Comparison of ENCODE assay signal across 16 cellular contexts in genomic region chr5:1765141-1765879, GRCh38. TPM values are rescaled to one million over a fixed set of nuclear protein-coding genes. Genes with fewer than 3 reads are reported as not detected.
DNase-seq lines count a peak whose midpoint lies in the region; ATAC-seq lines count a peak whose summit lies in the region.
"Had no signal": no experiment of that assay in that cellular context is flagged by ENCODE, and none has a peak within 500 bp of the region (broad histone marks: within the 10 kb centered on the region; RNA-seq: fewer than 3 reads in every experiment).

No MANE protein-coding gene starts in this region.

- no peaks in the 10 kb centered on the region for H3K9me3 ChIP-seq in aorta (ENCODE audit: control insufficient read depth, low read length)
- H3K9me3 ChIP-seq: A549, esophagus squamous epithelium had no signal

- H3K4me1 ChIP-seq in aorta (ENCODE audit: control insufficient read depth in 1 of 2, insufficient read depth in 2 of 2, low read length in 2 of 2) = no peaks in the 10 kb centered on the region
- H3K4me1 ChIP-seq: A549, esophagus squamous epithelium had no signal

- H3K27ac Mint-ChIP-seq in activated naive CD8-positive, alpha-beta T cell treated with anti-CD3 and anti-CD28 coated beads, Interleukin-2, amount 10 ng/mL, durations not matched to agents 7 days and 5 days = no peak overlapping the region
- no peak overlapping the region for H3K27ac Mint-ChIP-seq in activated naive CD8-positive, alpha-beta T cell treated with anti-CD3 and anti-CD28 coated beads for 36 hours
- no peak overlapping the region for H3K27ac Mint-ChIP-seq in natural killer cell treated with Interleukin-12 subunit alpha and Interleukin-12 subunit beta and Interleukin-15 and Interleukin-18, amount 100 ng/mL, for 72 hours
- H3K27ac Mint-ChIP-seq: activated naive CD8-positive, alpha-beta T cell treated with anti-CD3 and anti-CD28 coated beads, Interleukin-2, amount 50 U/mL, for 24 hours; dendritic cell treated with granulocyte-macrophage colony-stimulating factor and Interleukin-4, amounts not matched to agents 40 ng/mL and 50 ng/mL, for 4 days had no signal

- no peak overlapping the region for H3K27ac ChIP-seq in aorta (ENCODE audit: low read depth in 1 of 2, low read length in 2 of 2)
- H3K27ac ChIP-seq: A549, esophagus squamous epithelium, KMS-11 had no signal

- no peak overlapping the region for H3K4me3 ChIP-seq in aorta (ENCODE audit: low read length in 2 of 2)
- H3K4me3 ChIP-seq: A549, esophagus squamous epithelium had no signal

- intact Hi-C loops in aorta (cut with DNase I) = no loop called here

- no peak overlapping the region for H3K4me3 Mint-ChIP-seq in activated naive CD8-positive, alpha-beta T cell treated with anti-CD3 and anti-CD28 coated beads, Interleukin-2, amount 10 ng/mL, durations not matched to agents 7 days and 5 days
- H3K4me3 Mint-ChIP-seq in activated naive CD8-positive, alpha-beta T cell treated with anti-CD3 and anti-CD28 coated beads for 36 hours = no peak overlapping the region
- H3K4me3 Mint-ChIP-seq in natural killer cell treated with Interleukin-12 subunit alpha and Interleukin-12 subunit beta and Interleukin-15 and Interleukin-18, amount 100 ng/mL, for 72 hours = no peak overlapping the region
- H3K4me3 Mint-ChIP-seq: activated naive CD8-positive, alpha-beta T cell treated with anti-CD3 and anti-CD28 coated beads, Interleukin-2, amount 50 U/mL, for 24 hours; dendritic cell treated with granulocyte-macrophage colony-stimulating factor and Interleukin-4, amounts not matched to agents 40 ng/mL and 50 ng/mL, for 4 days had no signal

- H3K27me3 Mint-ChIP-seq in activated naive CD8-positive, alpha-beta T cell treated with anti-CD3 and anti-CD28 coated beads, Interleukin-2, amount 10 ng/mL, durations not matched to agents 7 days and 5 days = peaks cover 5% of the 10 kb centered on the region
- peaks cover 11% of the 10 kb centered on the region for H3K27me3 Mint-ChIP-seq in activated naive CD8-positive, alpha-beta T cell treated with anti-CD3 and anti-CD28 coated beads for 36 hours
- peaks cover 0 to 8% of the 10 kb centered on the region in 2 donors for H3K27me3 Mint-ChIP-seq in natural killer cell treated with Interleukin-12 subunit alpha and Interleukin-12 subunit beta and Interleukin-15 and Interleukin-18, amount 100 ng/mL, for 72 hours

- WGBS in aorta, 2 donors = 77 to 79% methylated on average over 15 of the region's 15 CpGs

- no peaks in the 10 kb centered on the region for H3K27me3 ChIP-seq in aorta (ENCODE audit: control insufficient read depth in 1 of 2, insufficient read depth in 2 of 2, low read length in 1 of 2)

- no peaks in the 10 kb centered on the region for H3K4me1 Mint-ChIP-seq in activated naive CD8-positive, alpha-beta T cell treated with anti-CD3 and anti-CD28 coated beads, Interleukin-2, amount 10 ng/mL, durations not matched to agents 7 days and 5 days
- H3K4me1 Mint-ChIP-seq in activated naive CD8-positive, alpha-beta T cell treated with anti-CD3 and anti-CD28 coated beads for 36 hours = no peaks in the 10 kb centered on the region
- no peaks in the 10 kb centered on the region for H3K4me1 Mint-ChIP-seq in natural killer cell treated with Interleukin-12 subunit alpha and Interleukin-12 subunit beta and Interleukin-15 and Interleukin-18, amount 100 ng/mL, for 72 hours (ENCODE audit: low read depth in 2 of 2)
- H3K4me1 Mint-ChIP-seq: activated naive CD8-positive, alpha-beta T cell treated with anti-CD3 and anti-CD28 coated beads, Interleukin-2, amount 50 U/mL, for 24 hours had no signal

- DNase-seq in activated naive CD8-positive, alpha-beta T cell treated with anti-CD3 and anti-CD28 coated beads, Interleukin-2, amount 10 ng/mL, durations not matched to agents 7 days and 5 days = peak; percentile 24
- no peak for DNase-seq in activated naive CD8-positive, alpha-beta T cell treated with anti-CD3 and anti-CD28 coated beads for 36 hours
- DNase-seq in astrocyte of the hippocampus (ENCODE audit: low read depth, low spot score) = peak; percentile 68
- peak; percentile 31 to 35 for DNase-seq in aorta
- DNase-seq in EL = no peak
- DNase-seq in natural killer cell treated with Interleukin-12 subunit alpha and Interleukin-12 subunit beta and Interleukin-15 and Interleukin-18, amount 100 ng/mL, for 72 hours (ENCODE audit: low spot score) = no peak
- no peak for DNase-seq in NCI-H1417 (lab: John Stamatoyannopoulos, UW)
- DNase-seq: activated naive CD8-positive, alpha-beta T cell treated with anti-CD3 and anti-CD28 coated beads, Interleukin-2, amount 50 U/mL, for 24 hours; esophagus squamous epithelium; mammary epithelial cell; NCI-H2029; NCI-H774 had no signal

- no peaks in the 10 kb centered on the region for H3K9me3 Mint-ChIP-seq in activated naive CD8-positive, alpha-beta T cell treated with anti-CD3 and anti-CD28 coated beads, Interleukin-2, amount 10 ng/mL, durations not matched to agents 7 days and 5 days
- no peaks in the 10 kb centered on the region for H3K9me3 Mint-ChIP-seq in activated naive CD8-positive, alpha-beta T cell treated with anti-CD3 and anti-CD28 coated beads for 36 hours
- no peaks in the 10 kb centered on the region for H3K9me3 Mint-ChIP-seq in natural killer cell treated with Interleukin-12 subunit alpha and Interleukin-12 subunit beta and Interleukin-15 and Interleukin-18, amount 100 ng/mL, for 72 hours
- H3K9me3 Mint-ChIP-seq: activated naive CD8-positive, alpha-beta T cell treated with anti-CD3 and anti-CD28 coated beads, Interleukin-2, amount 50 U/mL, for 24 hours; dendritic cell treated with granulocyte-macrophage colony-stimulating factor and Interleukin-4, amounts not matched to agents 40 ng/mL and 50 ng/mL, for 4 days had no signal

- no peaks in the 10 kb centered on the region for H3K36me3 ChIP-seq in aorta (ENCODE audit: control insufficient read depth in 1 of 2, insufficient read depth in 2 of 2, low read length in 1 of 2)
- H3K36me3 ChIP-seq: esophagus squamous epithelium had no signal

- POLR2A ChIA-PET in activated naive CD8-positive, alpha-beta T cell treated with anti-CD3 and anti-CD28 coated beads, Interleukin-2, amount 10 ng/mL, durations not matched to agents 7 days and 5 days (lab: Charles Lee) = no interaction called here

- no peaks in the 10 kb centered on the region for H3K36me3 Mint-ChIP-seq in activated naive CD8-positive, alpha-beta T cell treated with anti-CD3 and anti-CD28 coated beads, Interleukin-2, amount 10 ng/mL, durations not matched to agents 7 days and 5 days
- no peaks in the 10 kb centered on the region for H3K36me3 Mint-ChIP-seq in activated naive CD8-positive, alpha-beta T cell treated with anti-CD3 and anti-CD28 coated beads for 36 hours
- H3K36me3 Mint-ChIP-seq in natural killer cell treated with Interleukin-12 subunit alpha and Interleukin-12 subunit beta and Interleukin-15 and Interleukin-18, amount 100 ng/mL, for 72 hours = no peaks in the 10 kb centered on the region

- no peak for ATAC-seq in activated naive CD8-positive, alpha-beta T cell treated with anti-CD3 and anti-CD28 coated beads, Interleukin-2, amount 10 ng/mL, durations not matched to agents 7 days and 5 days (ENCODE audit: low read depth)
- ATAC-seq in HG02885 (IDR thresholded peaks at IDR 0.05; ENCODE audit: poor library complexity, unreplicated experiment) = peak; percentile 90
- no peak for ATAC-seq in aorta (ENCODE audit: low FRiP score)
- no peak for ATAC-seq in natural killer cell treated with Interleukin-12 subunit alpha and Interleukin-12 subunit beta and Interleukin-15 and Interleukin-18, amount 100 ng/mL, for 72 hours
- ATAC-seq: A549; activated naive CD8-positive, alpha-beta T cell treated with anti-CD3 and anti-CD28 coated beads, Interleukin-2, amount 50 U/mL, for 24 hours had no signal

RNA-seq across cellular contexts. Expression of gene MRPL36, which starts 34.3 kb away (rescaled TPM):
- total RNA-seq in activated naive CD8-positive, alpha-beta T cell treated with anti-CD3 and anti-CD28 coated beads, Interleukin-2, amount 10 ng/mL, durations not matched to agents 7 days and 5 days = 10 to 100 TPM; 47.1 to 51.2 TPM
- 100 to 1,000 TPM; 104 to 108 TPM for total RNA-seq in activated naive CD8-positive, alpha-beta T cell treated with anti-CD3 and anti-CD28 coated beads for 36 hours
- total RNA-seq in aorta = 10 to 100 TPM; 25.1 to 28.5 TPM
- polyA plus RNA-seq in aorta = 10 to 100 TPM; 49.5 to 62.2 TPM
- 10 to 100 TPM; 45.3 to 62.7 TPM for total RNA-seq in natural killer cell treated with Interleukin-12 subunit alpha and Interleukin-12 subunit beta and Interleukin-15 and Interleukin-18, amount 100 ng/mL, for 72 hours

RNA-seq across cellular contexts. Expression of gene NDUFS6, which starts 35.9 kb away (rescaled TPM):
- 10 to 100 TPM; 24.7 to 27.7 TPM for total RNA-seq in activated naive CD8-positive, alpha-beta T cell treated with anti-CD3 and anti-CD28 coated beads, Interleukin-2, amount 10 ng/mL, durations not matched to agents 7 days and 5 days
- 10 to 100 TPM; 40.5 to 42.4 TPM for total RNA-seq in activated naive CD8-positive, alpha-beta T cell treated with anti-CD3 and anti-CD28 coated beads for 36 hours
- 10 to 100 TPM; 16.7 to 24.2 TPM for total RNA-seq in aorta
- 10 to 100 TPM; 46.6 to 64.9 TPM for polyA plus RNA-seq in aorta
- total RNA-seq in natural killer cell treated with Interleukin-12 subunit alpha and Interleukin-12 subunit beta and Interleukin-15 and Interleukin-18, amount 100 ng/mL, for 72 hours = 10 to 100 TPM; 25.3 to 35.5 TPM

Comparison
In these comparisons a context has a peak if more than half of its experiments do, and no peak if none do; other contexts are left out.
1. DNase-seq: peak in activated naive CD8-positive, alpha-beta T cell treated with anti-CD3 and anti-CD28 coated beads, Interleukin-2, amount 10 ng/mL, durations not matched to agents 7 days and 5 days (single experiment), astrocyte of the hippocampus (single experiment) and aorta (2 of 2); none in activated naive CD8-positive, alpha-beta T cell treated with anti-CD3 and anti-CD28 coated beads for 36 hours (single experiment), EL (single experiment), natural killer cell treated with Interleukin-12 subunit alpha and Interleukin-12 subunit beta and Interleukin-15 and Interleukin-18, amount 100 ng/mL, for 72 hours (single experiment) and NCI-H1417 (0 of 3).